ENCODE assay signal across 8 cellular contexts in the genomic region with DNA sequence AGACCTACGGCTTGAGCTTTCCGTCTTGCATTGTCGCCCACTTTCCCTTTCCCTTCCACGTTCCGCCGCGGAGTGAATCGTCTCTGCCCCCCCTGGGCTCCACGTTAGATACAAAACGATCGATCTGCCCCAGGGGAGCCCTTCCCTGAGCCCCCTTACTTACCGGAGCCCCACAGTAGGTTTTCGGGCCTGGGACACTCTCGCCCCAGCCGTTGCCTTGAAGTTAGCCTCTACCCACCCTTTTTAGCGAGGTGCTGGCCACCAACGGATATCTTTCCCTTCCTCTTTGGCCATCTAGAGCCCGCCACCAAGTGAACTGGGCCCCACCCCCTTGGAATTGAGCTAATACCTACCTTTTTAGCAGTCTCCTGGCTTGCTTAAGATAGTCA. TPM values are rescaled to one million over a fixed set of nuclear protein-coding genes. Genes with fewer than 3 reads are reported as not detected.
DNase-seq lines count a peak whose midpoint lies in the region; ATAC-seq and TF ChIP-seq lines count a peak whose summit lies in the region.

No MANE protein-coding gene starts in this region.

- peak overlapping the region; percentile 69 for H3K4me3 ChIP-seq in AG09309 (ENCODE audit: control insufficient read depth, low read depth, low read length)
- H3K4me3 ChIP-seq in SJCRH30, result peak overlapping the region; percentile 96
- H3K4me3 ChIP-seq in osteoblast (ENCODE audit: insufficient read depth, low read length), result peak overlapping the region; percentile 100

- H3K4me1 ChIP-seq in SJCRH30, result peaks cover 22% of the 10 kb centered on the region
- H3K4me1 ChIP-seq in osteoblast (ENCODE audit: insufficient read depth, low read length), result peaks cover 8% of the 10 kb centered on the region

- no peak overlapping the region for H3K4me3 Mint-ChIP-seq in osteocyte (ENCODE audit: unreplicated experiment)

- ATAC-seq in HG03159 (IDR thresholded peaks at IDR 0.05; ENCODE audit: unreplicated experiment), result peak; percentile 3

- H3K27ac ChIP-seq in SJCRH30 (peak overlapping the region; percentile 85), osteoblast (ENCODE audit: low read depth, low read length) (peak overlapping the region; percentile 98)

- TF ChIP-seq CTCF in AG09309 (IDR thresholded peaks at IDR 0.05; ENCODE audit: control insufficient read depth, insufficient read depth, low read depth, low read length, missing control alignments) (no peak), GM13976 (IDR thresholded peaks at IDR 0.05; ENCODE audit: borderline replicate concordance, control extremely low read depth, extremely low read depth, insufficient read depth, missing control alignments) (no peak), osteoblast (IDR thresholded peaks at IDR 0.05; ENCODE audit: extremely low read depth, low read depth, low read length) (no peak), osteocyte (IDR thresholded peaks at IDR 0.05) (no peak)

- in situ Hi-C loops in GM13976 (cut with MboI; ENCODE audit: low sequenced_read_pairs, unreplicated experiment), result no loop called here

- H3K27ac Mint-ChIP-seq in osteocyte (ENCODE audit: unreplicated experiment), result no peak overlapping the region

- H3K9me3 ChIP-seq in SJCRH30 (replicated peaks) (no peaks in the 10 kb centered on the region), osteoblast (ENCODE audit: low read depth, low read length) (no peaks in the 10 kb centered on the region)

- H4K20me1 ChIP-seq in osteoblast (ENCODE audit: insufficient read depth, low read length), result peaks cover 40% of the 10 kb centered on the region

- peak overlapping the region; percentile 65 for H2AFZ ChIP-seq in osteoblast (ENCODE audit: low read length)

- H3K36me3 ChIP-seq in SJCRH30, result peaks cover 16% of the 10 kb centered on the region
- peaks cover 6% of the 10 kb centered on the region for H3K36me3 ChIP-seq in osteoblast (ENCODE audit: insufficient read depth, low read length)

- H3K4me1 Mint-ChIP-seq in osteocyte (ENCODE audit: unreplicated experiment), result peaks cover 28% of the 10 kb centered on the region

- H3K9me3 Mint-ChIP-seq in osteocyte (ENCODE audit: unreplicated experiment), result no peaks in the 10 kb centered on the region

- peak overlapping the region; percentile 99 for H3K4me2 ChIP-seq in osteoblast (ENCODE audit: insufficient read depth, low read length)

- peaks cover 55% of the 10 kb centered on the region for H3K79me2 ChIP-seq in osteoblast (ENCODE audit: insufficient read depth, low read length)

- H3K36me3 Mint-ChIP-seq in osteocyte (ENCODE audit: unreplicated experiment), result peaks cover 2% of the 10 kb centered on the region

- H3K27me3 Mint-ChIP-seq in osteocyte (ENCODE audit: unreplicated experiment), result no peaks in the 10 kb centered on the region

- H3K27me3 ChIP-seq in SJCRH30, result no peaks in the 10 kb centered on the region
- H3K27me3 ChIP-seq in osteoblast (ENCODE audit: insufficient read depth, low read length), result no peaks in the 10 kb centered on the region

- DNase-seq in AG09309 (ENCODE audit: low read depth) (no peak), GM13976 (ENCODE audit: low spot score) (peak; percentile 65), SJCRH30 (peak; percentile 41 to 49), fibroblast of peridontal ligament (ENCODE audit: extremely low read depth) (peak; percentile 25), osteoblast (ENCODE audit: insufficient read length, low spot score, missing footprints) (peak; percentile 76), osteocyte (ENCODE audit: extremely low spot score, unreplicated experiment) (no peak)
- DNase-seq in activated CD8-positive, alpha-beta memory T cell treated with anti-CD3 and anti-CD28 coated beads, Interleukin-2, amount 50 U/mL, for 4 hours, result no peak

RNA-seq across cellular contexts. Expression of a gene that starts 0.6 kb away (rescaled TPM):
- 52.4 and 59.0 TPM in 2 replicates for total RNA-seq in SJCRH30 (2014; rRNA removed; shearing (Covaris generic))
- 32.9 and 33.6 TPM in 2 replicates for total RNA-seq in osteoblast
- 58.6 and 62.7 TPM in 2 replicates for total RNA-seq in osteocyte

RNA-seq across cellular contexts. Expression of a gene that starts 32.0 kb away (rescaled TPM):
- total RNA-seq in SJCRH30 (2014; rRNA removed; shearing (Covaris generic)), result 6.2 and 7.8 TPM in 2 replicates
- total RNA-seq in osteoblast (30.8 and 38.0 TPM in 2 replicates), osteocyte (38.1 and 41.5 TPM in 2 replicates)

Comparison
In these comparisons a context has a peak if more than half of its experiments do, and no peak if none do; other contexts are left out.
1. DNase-seq: peak in GM13976 (single experiment), SJCRH30 (2 of 2), fibroblast of peridontal ligament (single experiment) and osteoblast (single experiment); none in AG09309 (single experiment), osteocyte (single experiment) and activated CD8-positive, alpha-beta memory T cell treated with anti-CD3 and anti-CD28 coated beads, Interleukin-2, amount 50 U/mL, for 4 hours (single experiment).
2. Peak in every context shown above with its lines, with median percentiles within 50 percentile points of each other: H3K4me3 ChIP-seq.